22 cellular contexts compared by ENCODE assay signal in the genomic region with DNA sequence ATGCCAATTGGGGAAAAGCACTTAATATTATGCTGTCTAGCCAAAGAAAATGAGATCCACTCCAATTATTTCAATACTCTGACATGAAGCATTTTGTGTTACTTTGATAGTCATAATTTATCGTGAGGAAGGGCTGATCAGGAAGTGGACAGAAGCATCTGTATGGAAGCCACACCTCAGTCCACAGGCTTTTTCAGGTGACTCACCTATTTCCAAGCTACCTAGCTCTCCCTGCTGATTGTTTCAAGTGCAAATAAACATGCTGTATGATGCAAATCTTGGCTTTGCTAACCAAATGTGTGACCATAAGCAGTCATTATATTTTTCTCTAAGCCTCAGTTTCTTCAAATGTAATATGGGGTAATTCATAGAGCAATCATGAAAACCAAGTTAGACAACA. TPM values are rescaled to one million over a fixed set of nuclear protein-coding genes. Genes with fewer than 3 reads are reported as not detected.
"Had no signal": no experiment of that assay in that cellular context is flagged by ENCODE, and none has a peak within 500 bp of the region (broad histone marks: within the 10 kb centered on the region; RNA-seq: fewer than 3 reads in every experiment).

No MANE protein-coding gene starts in this region.

- H3K36me3 ChIP-seq: cardiac muscle cell, right lobe of liver, spleen, suprapubic skin, upper lobe of left lung had no signal

- H3K4me3 ChIP-seq: cardiac muscle cell, psoas muscle, right lobe of liver, spleen, suprapubic skin, upper lobe of left lung had no signal

- H3K4me3 Mint-ChIP-seq: activated CD8-positive, alpha-beta T cell treated with anti-CD3 and anti-CD28 coated beads, Interleukin-2, amount 10 ng/mL, durations not matched to agents 7 days and 5 days; activated T-helper 1 cell treated with anti-CD3 and anti-CD28 coated beads, Interleukin-12 subunit alpha, Interleukin-12 subunit beta, Interleukin-2, Interleukin-4 antibody, amounts not matched to agents 30 ng/mL and 10 ng/mL and 1 ng/mL, durations not matched to agents 14 hours and 24 hours and 36 hours; nephron progenitor cell had no signal

- FAIRE-seq: colon, keratinocyte had no signal

- H3K4me1 ChIP-seq: psoas muscle, right lobe of liver, spleen, upper lobe of left lung had no signal

- H3K27me3 ChIP-seq: cardiac muscle cell, right lobe of liver, spleen, suprapubic skin, upper lobe of left lung had no signal

- H3K9me3 Mint-ChIP-seq: activated T-helper 1 cell treated with anti-CD3 and anti-CD28 coated beads, Interleukin-12 subunit alpha, Interleukin-12 subunit beta, Interleukin-2, Interleukin-4 antibody, amounts not matched to agents 30 ng/mL and 10 ng/mL and 1 ng/mL, durations not matched to agents 14 hours and 24 hours and 36 hours had no signal

- H3K27ac ChIP-seq: cardiac muscle cell, psoas muscle, right lobe of liver, spleen, suprapubic skin, upper lobe of left lung, VCaP had no signal

- H3K27ac Mint-ChIP-seq: activated CD8-positive, alpha-beta T cell treated with anti-CD3 and anti-CD28 coated beads, Interleukin-2, amount 10 ng/mL, durations not matched to agents 7 days and 5 days; activated T-helper 1 cell treated with anti-CD3 and anti-CD28 coated beads, Interleukin-12 subunit alpha, Interleukin-12 subunit beta, Interleukin-2, Interleukin-4 antibody, amounts not matched to agents 30 ng/mL and 10 ng/mL and 1 ng/mL, durations not matched to agents 14 hours and 24 hours and 36 hours; nephron progenitor cell had no signal

- DNase-seq: activated CD4-positive, alpha-beta T cell treated with anti-CD3 and anti-CD28 coated beads for 4 hours; activated CD8-positive, alpha-beta memory T cell treated with anti-CD3 and anti-CD28 coated beads, Interleukin-2, amount 50 U/mL, for 48 hours; activated CD8-positive, alpha-beta T cell treated with anti-CD3 and anti-CD28 coated beads, Interleukin-2, amount 10 ng/mL, durations not matched to agents 7 days and 5 days; activated naive CD4-positive, alpha-beta T cell; aorta; foreskin melanocyte; head of caudate nucleus; left ventricle myocardium superior; nephron progenitor cell; psoas muscle; right lobe of liver; spleen; stimulated activated CD4-positive, alpha-beta T cell treated with anti-CD3 and anti-CD28 coated beads, Interleukin-2, amount 100 ng/mL, for 24 hours; stimulated activated naive CD4-positive, alpha-beta T cell treated with Interleukin-2 at 50 U/mL for 16 hours; T1000; upper lobe of left lung had no signal

- ATAC-seq: activated CD8-positive, alpha-beta T cell treated with anti-CD3 and anti-CD28 coated beads, Interleukin-2, amount 10 ng/mL, durations not matched to agents 7 days and 5 days; left ventricle myocardium superior; psoas muscle had no signal

RNA-seq across cellular contexts. Expression of gene CPB1, which starts 30.8 kb away (rescaled TPM):
- total RNA-seq: activated CD8-positive, alpha-beta T cell treated with anti-CD3 and anti-CD28 coated beads, Interleukin-2, amount 10 ng/mL, durations not matched to agents 7 days and 5 days; activated T-helper 1 cell treated with anti-CD3 and anti-CD28 coated beads, Interleukin-12 subunit alpha, Interleukin-12 subunit beta, Interleukin-2, Interleukin-4 antibody, amounts not matched to agents 30 ng/mL and 10 ng/mL and 1 ng/mL, durations not matched to agents 14 hours and 24 hours and 36 hours; cardiac muscle cell; left ventricle myocardium superior; suprapubic skin had no signal
- polyA plus RNA-seq: cardiac muscle cell, keratinocyte had no signal
